ENCODE assay signal across 9 cellular contexts in genomic region chr11:71453911-71454304, GRCh38. TPM values are rescaled to one million over a fixed set of nuclear protein-coding genes. Genes with fewer than 3 reads are reported as not detected.
A peak's percentile ranks its signal among the peaks of the same experiment; 100 is the strongest.
DNase-seq lines count a peak whose midpoint lies in the region; ATAC-seq and TF ChIP-seq lines count a peak whose summit lies in the region.
"Had no signal": no experiment of that assay in that cellular context is flagged by ENCODE, and none has a peak within 500 bp of the region (broad histone marks: within the 10 kb centered on the region; RNA-seq: fewer than 3 reads in every experiment).

No MANE protein-coding gene starts in this region.

- peaks cover 26% of the 10 kb centered on the region for H3K36me3 ChIP-seq in BJ (ENCODE audit: control insufficient read depth, insufficient read depth, low read length)
- H3K36me3 ChIP-seq in KOPT-K1 (ENCODE audit: insufficient read depth, low read length) = peaks cover 45% of the 10 kb centered on the region

- H3K4me1 Mint-ChIP-seq in dendritic cell treated with granulocyte-macrophage colony-stimulating factor and Interleukin-4, amounts not matched to agents 40 ng/mL and 50 ng/mL, for 4 days (ENCODE audit: low read depth) = peaks cover 65% of the 10 kb centered on the region
- peaks cover 57 to 68% of the 10 kb centered on the region in 2 donors for H3K4me1 Mint-ChIP-seq in natural killer cell

- H3K9me3 ChIP-seq in KOPT-K1 (ENCODE audit: insufficient read depth, low read length, poor library complexity, severe bottlenecking) = no peaks in the 10 kb centered on the region

- peak overlapping the region; percentile 94 for H3K4me3 ChIP-seq in BJ (ENCODE audit: low read depth, low read length)

- CTCF ChIA-PET in BJ (lab: Yijun Ruan, JAX) = no interaction called here

- ATAC-seq in natural killer cell (no peak), HG02938 (IDR thresholded peaks at IDR 0.05; ENCODE audit: unreplicated experiment) (no peak), HG02798 (IDR thresholded peaks at IDR 0.05; ENCODE audit: poor library complexity, unreplicated experiment) (no peak)

- H3K27ac ChIP-seq in KOPT-K1 (ENCODE audit: low read depth, low read length, poor library complexity, severe bottlenecking) = peak overlapping the region; percentile 76

- peaks cover 55% of the 10 kb centered on the region for H3K36me3 Mint-ChIP-seq in dendritic cell treated with granulocyte-macrophage colony-stimulating factor and Interleukin-4, amounts not matched to agents 40 ng/mL and 50 ng/mL, for 4 days (ENCODE audit: low read depth)
- H3K36me3 Mint-ChIP-seq in natural killer cell = peaks cover 8% of the 10 kb centered on the region

- H3K9me3 Mint-ChIP-seq in dendritic cell treated with granulocyte-macrophage colony-stimulating factor and Interleukin-4, amounts not matched to agents 40 ng/mL and 50 ng/mL, for 4 days = no peaks in the 10 kb centered on the region
- H3K9me3 Mint-ChIP-seq in natural killer cell = no peaks in the 10 kb centered on the region

- intact Hi-C loops in dendritic cell treated with granulocyte-macrophage colony-stimulating factor and Interleukin-4, amounts not matched to agents 40 ng/mL and 50 ng/mL, for 4 days (cut with micrococcal nuclease) = loop anchor here (5.0 kb wide), 1 partner anchor 1257 kb away; no protein-coding TSS in a partner anchor
- intact Hi-C loops in natural killer cell (cut with micrococcal nuclease) = no loop called here

- TF ChIP-seq CTCF in BJ (IDR thresholded peaks at IDR 0.05; ENCODE audit: insufficient read depth, low read depth, low read length) = no peak
- TF ChIP-seq CTCF in natural killer cell (IDR thresholded peaks at IDR 0.05) = no peak

- H3K27ac Mint-ChIP-seq in dendritic cell treated with granulocyte-macrophage colony-stimulating factor and Interleukin-4, amounts not matched to agents 40 ng/mL and 50 ng/mL, for 4 days = peak overlapping the region; percentile 94
- H3K27ac Mint-ChIP-seq in natural killer cell = peak overlapping the region; percentile 90 to 91

- peak overlapping the region; percentile 91 for H3K4me3 Mint-ChIP-seq in dendritic cell treated with granulocyte-macrophage colony-stimulating factor and Interleukin-4, amounts not matched to agents 40 ng/mL and 50 ng/mL, for 4 days
- H3K4me3 Mint-ChIP-seq in natural killer cell = peak overlapping the region; percentile 93

- POLR2A ChIA-PET in BJ (lab: Charles Lee) = no interaction called here

- DNase-seq in BJ (ENCODE audit: low read depth) (no peak), natural killer cell (no peak)
- DNase-seq in stimulated activated CD4-positive, alpha-beta T cell treated with anti-CD3 and anti-CD28 coated beads, Interleukin-4, amount 100 ng/mL, for 24 hours = no peak
- DNase-seq in stimulated activated naive CD4-positive, alpha-beta T cell (lab: John Stamatoyannopoulos, UW) = no peak
- DNase-seq: NCI-H524 treated with DMSO at 0.1 percent for 48 hours had no signal

- no peaks in the 10 kb centered on the region for H3K27me3 ChIP-seq in BJ (ENCODE audit: control insufficient read depth, insufficient read depth, low read length)

- H3K27me3 Mint-ChIP-seq in dendritic cell treated with granulocyte-macrophage colony-stimulating factor and Interleukin-4, amounts not matched to agents 40 ng/mL and 50 ng/mL, for 4 days = no peaks in the 10 kb centered on the region
- no peaks in the 10 kb centered on the region for H3K27me3 Mint-ChIP-seq in natural killer cell (ENCODE audit: low read depth in 2 of 2)

RNA-seq across cellular contexts. Expression of gene NADSYN1, which starts 0.9 kb away (rescaled TPM):
- 44.3 and 63.6 TPM in 2 replicates for polyA plus RNA-seq in BJ (2011; rRNA removed)
- polyA minus RNA-seq in BJ (2011; rRNA and poly(A)+ RNA removed) = 60.8 and 95.6 TPM in 2 replicates
- 100 to 1,000 TPM; 134 to 156 (median 150) TPM for total RNA-seq in natural killer cell

RNA-seq across cellular contexts. Expression of gene DHCR7, which starts 5.7 kb away (rescaled TPM):
- 42.3 and 61.1 TPM in 2 replicates for polyA plus RNA-seq in BJ (2011; rRNA removed)
- 21.8 and 34.2 TPM in 2 replicates for polyA minus RNA-seq in BJ (2011; rRNA and poly(A)+ RNA removed)
- 10 to 100 TPM; 12.5 to 18.1 (median 15.9) TPM for total RNA-seq in natural killer cell
